ENCODE assay signal across 15 cellular contexts in the genomic region with DNA sequence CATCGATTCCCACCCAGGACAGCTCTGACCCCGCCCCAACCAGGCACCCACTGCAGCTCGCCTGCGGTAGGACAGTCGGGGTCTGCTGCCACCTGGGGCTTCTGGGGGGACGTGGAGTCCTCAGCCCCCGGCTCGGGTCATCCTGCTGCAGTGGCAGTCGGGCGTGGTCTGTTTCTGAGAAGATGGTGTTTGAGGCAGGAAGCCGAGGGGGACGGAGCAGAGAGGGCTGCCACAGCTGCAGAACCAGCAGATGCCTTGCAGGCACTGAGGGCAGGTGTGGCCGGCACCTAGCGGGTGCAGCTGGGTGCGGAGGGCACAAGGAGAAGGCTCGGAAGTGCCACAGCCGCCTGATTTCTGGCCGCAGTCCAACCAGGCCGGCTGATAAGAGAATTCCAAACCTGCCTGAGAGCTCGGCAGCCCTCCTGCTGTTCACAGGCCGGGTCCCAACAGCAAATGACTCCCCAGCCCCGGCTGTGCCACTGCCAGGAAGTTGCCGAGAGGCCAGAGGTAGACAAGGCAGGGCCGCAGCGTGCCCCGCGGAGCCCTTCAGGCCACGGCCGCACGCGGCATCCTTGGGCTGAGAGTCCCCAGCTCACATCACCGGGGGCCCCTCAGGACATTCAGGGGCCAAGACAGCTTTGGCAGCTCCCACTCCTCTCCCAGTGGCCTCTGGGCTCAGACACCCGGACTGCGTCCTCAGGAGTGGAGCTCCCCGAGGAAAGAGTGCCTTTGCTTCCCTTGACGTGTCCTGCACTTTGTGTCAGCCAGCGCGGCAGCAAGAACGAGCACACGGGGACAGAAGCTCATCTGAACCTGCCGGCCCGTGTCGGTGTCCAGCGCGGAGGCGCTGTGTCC. TPM values are rescaled to one million over a fixed set of nuclear protein-coding genes. Genes with fewer than 3 reads are reported as not detected.
A peak's percentile ranks its signal among the peaks of the same experiment; 100 is the strongest.
DNase-seq lines count a peak whose midpoint lies in the region; ATAC-seq and TF ChIP-seq lines count a peak whose summit lies in the region.
"Had no signal": no experiment of that assay in that cellular context is flagged by ENCODE, and none has a peak within 500 bp of the region (broad histone marks: within the 10 kb centered on the region; RNA-seq: fewer than 3 reads in every experiment).

No MANE protein-coding gene starts in this region.

- H3K9me3 ChIP-seq in spleen = peaks cover 5 to 57% (median 41%) of the 10 kb centered on the region in 8 donors

- H3K27me3 ChIP-seq in spleen (replicated peaks in 1 of 7) = peaks cover 0 to 23% (median 0%) of the 10 kb centered on the region in 7 donors
- H3K27me3 ChIP-seq: ascending aorta had no signal

- intact Hi-C loops in spleen (cut with DNase I; ENCODE audit: low total_unique reads) = no loop called here

- TF ChIP-seq CTCF in chondrocyte (IDR thresholded peaks at IDR 0.05) = no peak
- TF ChIP-seq CTCF in spleen (IDR thresholded peaks at IDR 0.05 in 8 of 11, conservative IDR thresholded peaks at IDR 0.05 in 3 of 11) = no peak

- in situ Hi-C loops in ACHN (cut with HindIII; ENCODE audit: low pct_ligation_motif_present, low pct_unique_long_range_greater_than_20kb, low sequenced_read_pairs) = no loop called here

- H3K27ac Mint-ChIP-seq in chondrocyte (ENCODE audit: unreplicated experiment) = no peak overlapping the region
- H3K27ac Mint-ChIP-seq: activated T-cell treated with anti-CD3 and anti-CD28 coated beads, Interleukin-2, amount 50 U/mL, for 24 hours had no signal

- H3K36me3 Mint-ChIP-seq in chondrocyte (ENCODE audit: low read depth) = peaks cover 1% of the 10 kb centered on the region

- no peak overlapping the region for H3K4me3 Mint-ChIP-seq in chondrocyte (ENCODE audit: unreplicated experiment)
- H3K4me3 Mint-ChIP-seq: activated T-cell treated with anti-CD3 and anti-CD28 coated beads, Interleukin-2, amount 50 U/mL, for 24 hours had no signal

- H3K4me1 ChIP-seq in spleen = peaks cover 0 to 23% (median 8%) of the 10 kb centered on the region in 6 donors
- H3K4me1 ChIP-seq: A549, ascending aorta, tibial nerve had no signal

- peaks cover 3% of the 10 kb centered on the region for H3K27me3 Mint-ChIP-seq in chondrocyte (ENCODE audit: low read depth)

- DNase-seq in NCI-H2081 (lab: John Stamatoyannopoulos, UW) = peak; percentile 45 to 63
- no peak for DNase-seq in NCI-H2081 treated with DMSO at 0.1 percent for 48 hours (lab: John Stamatoyannopoulos, UW)
- DNase-seq in NCI-H2107 (lab: John Stamatoyannopoulos, UW) = peak; percentile 35
- peak; percentile 87 for DNase-seq in chondrocyte (ENCODE audit: low spot score)
- peak; percentile 72 for DNase-seq in spleen
- no peak for DNase-seq in NOMO-1 treated with DMSO at 0.1 percent for 48 hours (lab: John Stamatoyannopoulos, UW; ENCODE audit: unreplicated experiment)
- no peak for DNase-seq in ACHN
- DNase-seq: activated CD4-positive, alpha-beta T cell treated with anti-CD3 and anti-CD28 coated beads for 1 hour; activated T-cell treated with anti-CD3 and anti-CD28 coated beads, Interleukin-2, amount 50 U/mL, for 24 hours; foreskin fibroblast; stimulated activated CD8-positive, alpha-beta memory T cell treated with anti-CD3 and anti-CD28 coated beads, Interleukin-4, amount 100 ng/mL, for 48 hours had no signal

- H3K27ac ChIP-seq in spleen = no peak overlapping the region
- H3K27ac ChIP-seq: A549, ascending aorta, tibial nerve had no signal

- no peak for ATAC-seq in HG03520 (IDR thresholded peaks at IDR 0.05; ENCODE audit: unreplicated experiment)
- ATAC-seq: A549 had no signal

- no peak for TF ChIP-seq POLR2A in spleen (IDR thresholded peaks at IDR 0.05)

- no peak overlapping the region for H3K4me3 ChIP-seq in spleen
- H3K4me3 ChIP-seq: A549, ascending aorta, tibial nerve had no signal

- H3K4me1 Mint-ChIP-seq in chondrocyte (ENCODE audit: low read depth) = no peaks in the 10 kb centered on the region

- no peaks in the 10 kb centered on the region for H3K36me3 ChIP-seq in spleen
- H3K36me3 ChIP-seq: ascending aorta, tibial nerve had no signal

- H3K9me3 Mint-ChIP-seq in chondrocyte (ENCODE audit: low read depth) = peaks cover 14% of the 10 kb centered on the region

- 81 to 89% (median 86%) methylated on average over 19 to 46 of the region's 46 CpGs for WGBS in spleen, 5 donors

RNA-seq across cellular contexts. Expression of a gene that starts 9.4 kb away (rescaled TPM):
- not detected in 3 replicates for total RNA-seq in chondrocyte
- total RNA-seq in spleen = 10 to 100 TPM in 4 of 7 donors, 1 to 10 TPM in 3; 1.3 to 20.7 (median 12.4) TPM
- polyA plus RNA-seq in spleen = 10 to 100 TPM in 2 of 3 donors, 1 to 10 TPM in 1; 5.1 to 12.3 (median 10.7) TPM

Comparison
In these comparisons a context has a peak if more than half of its experiments do, and no peak if none do; other contexts are left out.
1. DNase-seq: peak in NCI-H2081 (2 of 2), NCI-H2107 (single experiment), chondrocyte (single experiment) and spleen (single experiment); none in NCI-H2081 treated with DMSO at 0.1 percent for 48 hours (single experiment), NOMO-1 treated with DMSO at 0.1 percent for 48 hours (single experiment) and ACHN (single experiment).